ENCODE assay signal across 1 cellular context in the genomic region with DNA sequence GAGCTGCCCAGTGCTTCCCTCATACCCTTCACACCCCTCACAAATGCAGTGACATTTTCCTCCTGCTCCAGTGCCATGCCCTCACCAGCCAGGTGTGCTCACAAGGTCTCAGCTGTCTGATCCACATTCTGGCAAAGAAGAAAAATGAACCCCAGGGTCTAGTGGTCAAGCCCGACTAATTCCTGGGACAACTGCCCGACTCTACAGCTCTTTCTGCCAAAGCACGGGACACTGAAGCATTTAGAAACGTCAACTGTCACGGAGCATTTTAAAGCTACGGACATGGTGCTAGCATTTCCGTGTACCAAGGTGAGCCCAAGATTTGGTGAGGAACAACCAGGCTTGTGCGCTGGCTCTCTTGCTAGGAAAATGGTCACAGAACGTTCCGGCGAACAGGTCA.
TF ChIP-seq lines count a peak whose summit lies in the region.

No MANE protein-coding gene starts in this region.

TF ChIP-seq in H1, 55 proteins besides CTCF, POLR2A, EP300 and RAD21:
- no peak for TF ChIP-seq GABPA (IDR thresholded peaks at IDR 0.05; ENCODE audit: borderline replicate concordance, insufficient read depth, low read length)
- no peak for TF ChIP-seq RBBP5 (IDR thresholded peaks at IDR 0.05; ENCODE audit: borderline replicate concordance, low read depth, low read length)
- no peak for TF ChIP-seq CEBPB (IDR thresholded peaks at IDR 0.05; ENCODE audit: low read depth, low read length)
- TF ChIP-seq, protein P1, sequence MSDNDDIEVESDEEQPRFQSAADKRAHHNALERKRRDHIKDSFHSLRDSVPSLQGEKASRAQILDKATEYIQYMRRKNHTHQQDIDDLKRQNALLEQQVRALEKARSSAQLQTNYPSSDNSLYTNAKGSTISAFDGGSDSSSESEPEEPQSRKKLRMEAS (IDR thresholded peaks at IDR 0.05): no peak
- no peak for TF ChIP-seq SIN3A (conservative IDR thresholded peaks at IDR 0.05 in 1 of 2, IDR thresholded peaks at IDR 0.05 in 1 of 2; ENCODE audit: low read depth in 1 of 2, low read length in 2 of 2)
- TF ChIP-seq POU5F1 (IDR thresholded peaks at IDR 0.05; ENCODE audit: low read depth, low read length): no peak
- no peak for TF ChIP-seq TAF1 (IDR thresholded peaks at IDR 0.05; ENCODE audit: low read depth, low read length)
- no peak for TF ChIP-seq KDM4A (IDR thresholded peaks at IDR 0.05; ENCODE audit: low read depth, low read length, severe bottlenecking)
- TF ChIP-seq ATF3 (IDR thresholded peaks at IDR 0.05; ENCODE audit: insufficient read depth, low read depth, low read length): no peak
- no peak for TF ChIP-seq SAP30 (IDR thresholded peaks at IDR 0.05; ENCODE audit: insufficient read depth, insufficient replicate concordance, low read length)
- TF ChIP-seq USF2 (IDR thresholded peaks at IDR 0.05; ENCODE audit: low read length): no peak
- TF ChIP-seq FOSL1 (IDR thresholded peaks at IDR 0.05; ENCODE audit: insufficient read depth, low read depth, low read length): no peak
- no peak for TF ChIP-seq CHD2 (IDR thresholded peaks at IDR 0.05; ENCODE audit: low read length)
- TF ChIP-seq MAFK (IDR thresholded peaks at IDR 0.05; ENCODE audit: low read depth, low read length): no peak
- TF ChIP-seq SP4 (IDR thresholded peaks at IDR 0.05; ENCODE audit: low read length): no peak
- TF ChIP-seq RXRA (IDR thresholded peaks at IDR 0.05; ENCODE audit: insufficient read depth, low read depth, low read length): no peak
- TF ChIP-seq CHD1 (IDR thresholded peaks at IDR 0.05; ENCODE audit: low read depth, low read length): no peak
